In the genomic region with DNA sequence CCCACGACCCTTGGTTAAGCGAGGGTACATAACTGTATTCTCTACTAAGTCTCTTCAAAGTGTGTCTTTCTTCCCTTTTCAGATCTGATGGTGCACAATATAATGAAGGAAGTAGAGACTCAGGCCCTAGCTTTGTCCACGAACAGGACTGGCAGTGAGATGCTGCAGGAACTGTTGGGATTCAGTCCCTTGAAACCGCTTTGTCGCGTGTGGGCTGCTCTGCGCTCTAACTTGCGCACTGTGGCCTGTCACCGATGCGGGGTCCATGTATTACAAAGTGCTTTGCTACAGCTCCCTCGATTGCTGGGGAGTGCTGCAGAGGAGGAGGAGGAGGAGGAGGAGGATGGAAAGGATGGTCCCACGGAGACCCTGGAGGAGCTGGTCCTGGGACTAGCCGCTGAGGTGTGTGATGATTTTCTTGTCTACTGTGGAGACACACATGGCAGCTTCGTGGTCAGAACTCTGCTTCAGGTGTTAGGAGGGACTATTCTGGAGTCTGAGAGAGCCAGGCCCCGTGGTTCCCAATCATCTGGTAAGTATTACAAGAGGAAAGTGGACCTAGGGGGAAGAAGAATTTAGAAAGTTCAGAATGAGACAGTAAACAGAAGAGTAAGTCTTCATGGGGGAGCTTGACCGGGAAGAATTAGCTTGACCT, we compare ENCODE assay signal across 8 cellular contexts. TPM values are rescaled to one million over a fixed set of nuclear protein-coding genes. Genes with fewer than 3 reads are reported as not detected.
DNase-seq lines count a peak whose midpoint lies in the region; ATAC-seq and TF ChIP-seq lines count a peak whose summit lies in the region.

No MANE protein-coding gene starts in this region.

- DNase-seq in choroid plexus epithelial cell (ENCODE audit: low read depth) (no peak), ecto neural progenitor cell (ENCODE audit: low spot score) (no peak), HEK293T (ENCODE audit: extremely low spot score) (no peak), DMS 273 treated with DMSO at 0.1 percent for 48 hours (lab: John Stamatoyannopoulos, UW) (no peak)

- H3K27me3 ChIP-seq in ACC112 (ENCODE audit: insufficient read depth, low read length) = no peaks in the 10 kb centered on the region
- H3K27me3 ChIP-seq in muscle layer of colon (ENCODE audit: control insufficient read depth in 1 of 2, insufficient read depth in 2 of 2, low read length in 2 of 2) = no peaks in the 10 kb centered on the region

- CTCF ChIA-PET in HEK293T (lab: Yijun Ruan, JAX) = interaction anchor here (0.7 to 5.6 kb wide), 4 partner anchors 7 to 80 kb away, joined by 3 to 69 read pairs (median 7); partner anchors contain the start of genes CIDEB and TINF2

- H3K4me1 Mint-ChIP-seq in IgD-negative memory B cell = peaks cover 27 to 39% (median 34%) of the 10 kb centered on the region in 3 donors

- peak overlapping the region; percentile 60 for H3K9ac ChIP-seq in muscle layer of colon (ENCODE audit: low read length)

- H3K4me1 ChIP-seq in ACC112 (ENCODE audit: control insufficient read depth, insufficient read depth, low read length, unreplicated experiment) (peaks cover 25% of the 10 kb centered on the region), muscle layer of colon (ENCODE audit: insufficient read depth, low read length) (peaks cover 22% of the 10 kb centered on the region)

- H3K27ac ChIP-seq in ACC112 (ENCODE audit: low read depth, low read length) = no peak overlapping the region
- H3K27ac ChIP-seq in muscle layer of colon (ENCODE audit: low read depth, low read length) = peak overlapping the region; percentile 97

- peaks cover 6% of the 10 kb centered on the region for H3K36me3 Mint-ChIP-seq in IgD-negative memory B cell

- no peak for TF ChIP-seq CTCF in choroid plexus epithelial cell (conservative IDR thresholded peaks at IDR 0.05; ENCODE audit: low read depth, low read length)

- POLR2A ChIA-PET in HEK293T (lab: Yijun Ruan, JAX) = interaction anchor here (1.3 to 8.8 kb wide), 6 partner anchors 8 to 136 kb away, joined by 5 to 139 read pairs (median 14); partner anchors contain the start of genes CIDEB, KHNYN, LTB4R2 and RABGGTA

- H3K4me3 ChIP-seq in ACC112 (ENCODE audit: low read depth, low read length) (peak overlapping the region; percentile 92), choroid plexus epithelial cell (ENCODE audit: low read depth, low read length) (peak overlapping the region; percentile 92), muscle layer of colon (ENCODE audit: low read depth in 1 of 2, low read length in 2 of 2) (peak overlapping the region; percentile 91 to 97)

- H3K79me2 ChIP-seq in ACC112 (ENCODE audit: control insufficient read depth, insufficient read depth, low read length, unreplicated experiment) = peaks cover 20% of the 10 kb centered on the region

- H3K27me3 Mint-ChIP-seq in IgD-negative memory B cell = no peaks in the 10 kb centered on the region

- H3K36me3 ChIP-seq in ACC112 (ENCODE audit: insufficient read depth, low read length) = peaks cover 10% of the 10 kb centered on the region; the same call in 1 of the 2 replicates
- H3K36me3 ChIP-seq in muscle layer of colon (ENCODE audit: insufficient read depth, low read length) = peaks cover 54% of the 10 kb centered on the region

- no peak overlapping the region for H2AFZ ChIP-seq in ACC112 (ENCODE audit: low read length, unreplicated experiment)

- H3K9me3 Mint-ChIP-seq in IgD-negative memory B cell = no peaks in the 10 kb centered on the region

- ATAC-seq in GM19455 (IDR thresholded peaks at IDR 0.05; ENCODE audit: unreplicated experiment) = no peak

- peak overlapping the region; percentile 53 to 84 (median 82) for H3K27ac Mint-ChIP-seq in IgD-negative memory B cell

- H3K9me3 ChIP-seq in muscle layer of colon (ENCODE audit: low read length) = no peaks in the 10 kb centered on the region

- peak overlapping the region; percentile 87 to 99 (median 94) for H3K4me3 Mint-ChIP-seq in IgD-negative memory B cell

TF ChIP-seq in HEK293T, 16 proteins besides CTCF, POLR2A, EP300 and RAD21:
- TF ChIP-seq FOXK2 (IDR thresholded peaks at IDR 0.05) (no peak), PKNOX1 (IDR thresholded peaks at IDR 0.05) (no peak), NFRKB (IDR thresholded peaks at IDR 0.05) (no peak), FOXA1 (IDR thresholded peaks at IDR 0.05) (no peak), BHLHE40 (IDR thresholded peaks at IDR 0.05; ENCODE audit: borderline replicate concordance) (no peak), SP1 (IDR thresholded peaks at IDR 0.05) (no peak), SUZ12 (IDR thresholded peaks at IDR 0.05) (no peak), HDGF (IDR thresholded peaks at IDR 0.05; ENCODE audit: borderline replicate concordance) (no peak), TARDBP (IDR thresholded peaks at IDR 0.05) (no peak), ELF4 (IDR thresholded peaks at IDR 0.05) (no peak), ZNF384 (IDR thresholded peaks at IDR 0.05) (no peak), L3MBTL2 (conservative IDR thresholded peaks at IDR 0.05) (no peak), FOXM1 (IDR thresholded peaks at IDR 0.05; ENCODE audit: borderline replicate concordance) (no peak), CTBP1 (IDR thresholded peaks at IDR 0.05; ENCODE audit: borderline replicate concordance) (no peak), LEF1 (IDR thresholded peaks at IDR 0.05; ENCODE audit: borderline replicate concordance) (no peak), ARNT (IDR thresholded peaks at IDR 0.05) (no peak)
TF ChIP-seq in HEK293T: peak in this region for 0.

RNA-seq across cellular contexts. Expression of gene NOP9, which starts 0.8 kb away (rescaled TPM):
- polyA plus RNA-seq in IgD-negative memory B cell = 1.6 TPM

RNA-seq across cellular contexts. Expression of gene DHRS1, which starts 0.9 kb away (rescaled TPM):
- 27.3 TPM for polyA plus RNA-seq in IgD-negative memory B cell

RNA-seq across cellular contexts. Expression of gene CIDEB, which starts 7.3 kb away (rescaled TPM):
- 19.2 TPM for polyA plus RNA-seq in IgD-negative memory B cell

RNA-seq across cellular contexts. Expression of gene LTB4R2, which starts 9.5 kb away (rescaled TPM):
- polyA plus RNA-seq in IgD-negative memory B cell = 0.97 TPM

RNA-seq across cellular contexts. Expression of gene LTB4R, which starts 10.8 kb away (rescaled TPM):
- 2.5 TPM for polyA plus RNA-seq in IgD-negative memory B cell
